18 cellular contexts compared by ENCODE assay signal in the genomic region with DNA sequence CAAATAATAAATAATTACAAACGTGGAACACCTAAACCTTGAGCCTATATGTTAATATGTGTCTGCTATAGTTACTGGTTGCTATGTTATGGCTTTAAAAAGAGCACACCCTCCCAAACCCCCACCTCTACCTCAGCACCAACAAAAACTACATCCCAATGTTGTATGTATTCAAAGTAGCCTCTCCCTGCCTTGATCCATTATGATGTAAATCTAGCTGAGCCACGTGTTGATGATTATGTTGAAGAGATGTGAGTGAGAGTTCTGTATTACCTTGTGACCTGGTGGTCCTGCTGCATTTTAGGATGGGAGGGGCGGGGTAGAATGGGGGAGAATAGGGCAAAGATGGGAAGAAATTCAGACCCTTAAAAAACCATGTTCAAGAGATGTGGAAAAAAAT. TPM values are rescaled to one million over a fixed set of nuclear protein-coding genes. Genes with fewer than 3 reads are reported as not detected.
DNase-seq lines count a peak whose midpoint lies in the region; ATAC-seq, FAIRE-seq and TF ChIP-seq lines count a peak whose summit lies in the region.
"Had no signal": no experiment of that assay in that cellular context is flagged by ENCODE, and none has a peak within 500 bp of the region (broad histone marks: within the 10 kb centered on the region; RNA-seq: fewer than 3 reads in every experiment).

No MANE protein-coding gene starts in this region.

- peak overlapping the region; percentile 14 to 62 (median 43) for H3K27ac Mint-ChIP-seq in CD4-positive, CD25-positive, alpha-beta regulatory T cell
- no peak overlapping the region for H3K27ac Mint-ChIP-seq in neural progenitor cell

- peaks cover 48 to 81% (median 70%) of the 10 kb centered on the region in 4 donors for H3K4me1 Mint-ChIP-seq in CD4-positive, CD25-positive, alpha-beta regulatory T cell
- peaks cover 3% of the 10 kb centered on the region for H3K4me1 Mint-ChIP-seq in neural progenitor cell

- intact Hi-C loops in K562 (cut with micrococcal nuclease) = no loop called here

- H4K20me1 ChIP-seq in K562 (replicated peaks; ENCODE audit: control insufficient read depth, insufficient read depth, low read length) = no peaks in the 10 kb centered on the region
- no peaks in the 10 kb centered on the region for H4K20me1 ChIP-seq in keratinocyte (ENCODE audit: control insufficient read depth, extremely low read depth, insufficient read depth, low read length)
- H4K20me1 ChIP-seq in neural progenitor cell (ENCODE audit: low read depth) = no peaks in the 10 kb centered on the region

- H3K9me1 ChIP-seq in K562 (ENCODE audit: control insufficient read depth, insufficient read depth, low read length) = no peaks in the 10 kb centered on the region
- peaks cover 2% of the 10 kb centered on the region for H3K9me1 ChIP-seq in keratinocyte (ENCODE audit: control insufficient read depth, extremely low read depth, insufficient read depth, low read length)

- no peak for TF ChIP-seq EP300 in K562 (IDR thresholded peaks at IDR 0.05; ENCODE audit: low read length)

- BruUV-seq in K562 (replicated peaks; lab: Mats Ljungman, UMichigan) = no TSS peak

- H3K4me1 ChIP-seq in CD4-positive, CD25-positive, alpha-beta regulatory T cell (ENCODE audit: control insufficient read depth, insufficient read depth, low read length, poor library complexity, severe bottlenecking) = peaks cover 58% of the 10 kb centered on the region
- H3K4me1 ChIP-seq in K562 (replicated peaks in 1 of 2; ENCODE audit: control insufficient read depth in 2 of 2, insufficient read depth in 2 of 2, low read length in 2 of 2) = peaks cover 9 to 10% of the 10 kb centered on the region in 2 experiments; a peak in 4 of 5 replicates
- peaks cover 22% of the 10 kb centered on the region for H3K4me1 ChIP-seq in keratinocyte (ENCODE audit: control insufficient read depth, extremely low read depth, insufficient read depth, low read length)
- H3K4me1 ChIP-seq in neural progenitor cell = peaks cover 4% of the 10 kb centered on the region

- H3K36me3 ChIP-seq in CD4-positive, CD25-positive, alpha-beta regulatory T cell (ENCODE audit: control insufficient read depth, insufficient read depth, low read length) = no peaks in the 10 kb centered on the region
- H3K36me3 ChIP-seq in K562 (ENCODE audit: control insufficient read depth, insufficient read depth, low read length) (no peaks in the 10 kb centered on the region), keratinocyte (ENCODE audit: control insufficient read depth in 2 of 2, extremely low read depth in 1 of 2, insufficient read depth in 2 of 2, low read length in 2 of 2) (no peaks in the 10 kb centered on the region), neural progenitor cell (no peaks in the 10 kb centered on the region)
- H3K36me3 ChIP-seq: pancreas, transverse colon had no signal

- H3K4me3 ChIP-seq in CD4-positive, CD25-positive, alpha-beta regulatory T cell (ENCODE audit: low read depth, low read length) = peak overlapping the region; percentile 8
- H3K4me3 ChIP-seq in K562 (no peak overlapping the region), keratinocyte (ENCODE audit: control insufficient read depth in 2 of 3, extremely low read depth in 1 of 3, insufficient read depth in 2 of 3, low read depth in 1 of 3, low read length in 3 of 3) (no peak overlapping the region), neural progenitor cell (no peak overlapping the region)
- H3K4me3 ChIP-seq: pancreas, transverse colon had no signal

- no peak for TF ChIP-seq CTCF in K562 (IDR thresholded peaks at IDR 0.05 in 2 of 3, conservative IDR thresholded peaks at IDR 0.05 in 1 of 3; ENCODE audit: insufficient read depth in 2 of 3, low read depth in 1 of 3, low read length in 3 of 3)
- TF ChIP-seq CTCF in keratinocyte (optimal IDR thresholded peaks at IDR 0.05 in 1 of 3, IDR thresholded peaks at IDR 0.05 in 1 of 3, conservative IDR thresholded peaks at IDR 0.05 in 1 of 3; ENCODE audit: extremely low read depth in 1 of 3, insufficient read depth in 2 of 3, low read length in 3 of 3) = no peak
- no peak for TF ChIP-seq CTCF in neural progenitor cell (IDR thresholded peaks at IDR 0.05)

- H3K4me3 Mint-ChIP-seq in CD4-positive, CD25-positive, alpha-beta regulatory T cell = peak overlapping the region in 3 of 4 donors; percentile 34 to 78 (median 37)
- no peak overlapping the region for H3K4me3 Mint-ChIP-seq in neural progenitor cell

- H3K27me3 Mint-ChIP-seq in CD4-positive, CD25-positive, alpha-beta regulatory T cell = no peaks in the 10 kb centered on the region
- peaks cover 16% of the 10 kb centered on the region for H3K27me3 Mint-ChIP-seq in neural progenitor cell (ENCODE audit: insufficient read depth, low read depth)

- TF ChIP-seq RAD21 in K562 (CRISPR knock-in tag; conservative IDR thresholded peaks at IDR 0.05 in 1 of 2, IDR thresholded peaks at IDR 0.05 in 1 of 2) = no peak

- no peaks in the 10 kb centered on the region for H3K79me2 ChIP-seq in K562 (ENCODE audit: control insufficient read depth, insufficient read depth, low read length)
- H3K79me2 ChIP-seq in keratinocyte (ENCODE audit: control insufficient read depth, insufficient read depth, low read length) = no peaks in the 10 kb centered on the region
- no peaks in the 10 kb centered on the region for H3K79me2 ChIP-seq in neural progenitor cell (ENCODE audit: low read depth)

- H3K9me3 Mint-ChIP-seq in CD4-positive, CD25-positive, alpha-beta regulatory T cell = no peaks in the 10 kb centered on the region
- H3K9me3 Mint-ChIP-seq in neural progenitor cell = no peaks in the 10 kb centered on the region

- FAIRE-seq in GM12892 (lab: Jason Lieb, UNC) = peak; percentile 46
- FAIRE-seq in K562 (lab: Jason Lieb, UNC) = peak; percentile 26
- peak; percentile 46 for FAIRE-seq in keratinocyte (lab: Jason Lieb, UNC)
- FAIRE-seq: GM19239, pancreas had no signal

- H3K27ac ChIP-seq in CD4-positive, CD25-positive, alpha-beta regulatory T cell (ENCODE audit: insufficient read depth, low read length, poor library complexity, severe bottlenecking) = no peak overlapping the region
- H3K27ac ChIP-seq in K562 (ENCODE audit: extremely low read depth, low read depth, low read length) = no peak overlapping the region
- no peak overlapping the region for H3K27ac ChIP-seq in keratinocyte (ENCODE audit: control insufficient read depth, insufficient read depth, low read length)
- no peak overlapping the region for H3K27ac ChIP-seq in neural progenitor cell
- H3K27ac ChIP-seq: pancreas had no signal

- H3K9me3 ChIP-seq in CD4-positive, CD25-positive, alpha-beta regulatory T cell (ENCODE audit: control insufficient read depth in 2 of 2, low read length in 2 of 2) = no peaks in the 10 kb centered on the region
- H3K9me3 ChIP-seq in K562 (replicated peaks; ENCODE audit: control insufficient read depth, insufficient read depth, low read depth, low read length) (no peaks in the 10 kb centered on the region), keratinocyte (ENCODE audit: control insufficient read depth, low read depth, low read length) (no peaks in the 10 kb centered on the region), neural progenitor cell (ENCODE audit: low read depth) (no peaks in the 10 kb centered on the region)
- H3K9me3 ChIP-seq: pancreas, transverse colon had no signal

- CTCF ChIA-PET in K562 (lab: Yijun Ruan, JAX; ENCODE audit: low intra/inter-chr PET ratio) = no interaction called here

- POLR2A ChIA-PET in K562 (lab: Yijun Ruan, JAX) = interaction anchor here (0.6 kb wide), 1 partner anchor 50 kb away, joined by 3 read pairs; no protein-coding TSS in a partner anchor

- dilution Hi-C loops in keratinocyte (cut with MboI; ENCODE audit: extremely low pct_ligation_motif_present, low sequenced_read_pairs) = no loop called here

- H3K9ac ChIP-seq in K562 (ENCODE audit: insufficient read depth in 1 of 2, low read depth in 2 of 2, low read length in 2 of 2) (no peak overlapping the region), keratinocyte (ENCODE audit: control insufficient read depth, extremely low read depth, insufficient read depth, low read length) (no peak overlapping the region), neural progenitor cell (no peak overlapping the region)

- TF ChIP-seq POLR2A in GM12892 (IDR thresholded peaks at IDR 0.05; ENCODE audit: low read depth, low read length) (no peak), K562 (conservative IDR thresholded peaks at IDR 0.05) (no peak)

- in situ Hi-C loops in K562 (cut with MboI) = no loop called here

- no peaks in the 10 kb centered on the region for H3K27me3 ChIP-seq in CD4-positive, CD25-positive, alpha-beta regulatory T cell (ENCODE audit: control insufficient read depth, insufficient read depth, low read length)
- H3K27me3 ChIP-seq in K562 (ENCODE audit: control insufficient read depth in 2 of 2, insufficient read depth in 2 of 2, low read length in 2 of 2) = no peaks in the 10 kb centered on the region
- no peaks in the 10 kb centered on the region for H3K27me3 ChIP-seq in keratinocyte (ENCODE audit: control insufficient read depth, extremely low read depth, insufficient read depth, low read length)
- H3K27me3 ChIP-seq in neural progenitor cell = peaks cover 27% of the 10 kb centered on the region
- H3K27me3 ChIP-seq: pancreas, transverse colon had no signal

- H3K4me2 ChIP-seq in K562 (ENCODE audit: insufficient read depth, low read length) = no peak overlapping the region
- H3K4me2 ChIP-seq in keratinocyte (ENCODE audit: control insufficient read depth, extremely low read depth, insufficient read depth, low read depth, low read length) = peak overlapping the region; percentile 72
- H3K4me2 ChIP-seq in neural progenitor cell = no peak overlapping the region

- no peak for DNase-seq in CD4-positive, CD25-positive, alpha-beta regulatory T cell
- no peak for DNase-seq in GM12892 (ENCODE audit: insufficient read length)
- DNase-seq in K562 (ENCODE audit: extremely low read depth in 1 of 4, low spot score in 3 of 4) = no peak
- DNase-seq in keratinocyte (ENCODE audit: low read depth, low spot score) = no peak
- no peak for DNase-seq in neural progenitor cell (ENCODE audit: low spot score)
- no peak for DNase-seq in nucleus accumbens (lab: John Stamatoyannopoulos, UW)
- DNase-seq: activated CD4-positive, CD25-positive, alpha-beta regulatory T cell; effector CD4-positive, alpha-beta T cell; left cardiac atrium; NCI-H2107; pancreas; stimulated activated CD4-positive, alpha-beta T cell treated with anti-CD3 and anti-CD28 coated beads, Interleukin-4, amount 100 ng/mL, for 4 hours; T-helper 2 cell; transverse colon had no signal

- WGBS in K562 (ENCODE audit: insufficient coverage, low coverage, missing lambda C conversion rate) = 15% methylated on average over 3 of the region's 3 CpGs

- peaks cover 14% of the 10 kb centered on the region for H3K36me3 Mint-ChIP-seq in CD4-positive, CD25-positive, alpha-beta regulatory T cell
- H3K36me3 Mint-ChIP-seq in neural progenitor cell = no peaks in the 10 kb centered on the region

- no peak for ATAC-seq in CD4-positive, CD25-positive, alpha-beta regulatory T cell (ENCODE audit: low read depth in 2 of 2)
- ATAC-seq in K562 (no peak), HG02884 (IDR thresholded peaks at IDR 0.05; ENCODE audit: unreplicated experiment) (no peak), HG03095 (IDR thresholded peaks at IDR 0.05; ENCODE audit: unreplicated experiment) (no peak)
- ATAC-seq: HCT116, pancreas had no signal

- H3F3A ChIP-seq in neural progenitor cell (ENCODE audit: low read depth) = no peaks in the 10 kb centered on the region

- no peak overlapping the region for H2AFZ ChIP-seq in K562 (ENCODE audit: low read depth, low read length)
- H2AFZ ChIP-seq in keratinocyte (ENCODE audit: control insufficient read depth, low read length) = no peak overlapping the region
- no peak overlapping the region for H2AFZ ChIP-seq in neural progenitor cell (replicated peaks)

RNA-seq across cellular contexts. Expression of a gene that starts 4.8 kb away (rescaled TPM):
- total RNA-seq in CD4-positive, CD25-positive, alpha-beta regulatory T cell = 67.1 TPM
- polyA plus RNA-seq in CD4-positive, CD25-positive, alpha-beta regulatory T cell = 10 to 100 TPM; 24.0 to 38.8 (median 27.2) TPM
- polyA plus RNA-seq in GM12892 (2012; ENCODE audit: missing spikeins) = 15.7 TPM
- 23.3 and 40.4 TPM in 2 replicates for total RNA-seq in K562 (2011; cell fraction: chromatin; rRNA removed; ENCODE audit: low replicate concordance)
- total RNA-seq in K562 (2011; cell fraction: nucleolus; rRNA removed) = 13.8 and 14.3 TPM in 2 replicates
- total RNA-seq in K562 (2011; cell fraction: nucleoplasm; rRNA removed) = 21.7 and 22.3 TPM in 2 replicates
- total RNA-seq in K562 (2014; rRNA removed) (7.1 and 8.5 TPM in 2 replicates), K562 (2014; rRNA removed; fragmentation: Illumina TruSeq; extraction: Trizol) (3.9 and 5.3 TPM in 2 replicates), K562 (2015; rRNA removed; fragmentation: Illumina TruSeq; extraction: Trizol) (1.4 and 2.0 TPM in 2 replicates), K562 (2021) (6.3 and 6.6 TPM in 2 replicates), neural progenitor cell (ENCODE audit: low replicate concordance) (0.25 and 0.37 TPM in 2 replicates)
- polyA plus RNA-seq in K562 (2011; rRNA removed) (2.7 and 7.9 TPM in 2 replicates), K562 (2014; fragmentation: Illumina TruSeq; extraction: Trizol) (5.1 and 6.1 TPM in 2 replicates), K562 (2014; fragmentation: Nextera tagmentation; extraction: Ambion mirVana) (1 to 10 TPM; 1.1 to 1.2 TPM), K562 (2014; rRNA removed) (4.4 and 4.6 TPM in 2 replicates), keratinocyte (6.0 to 11.0 TPM (median 10.7 TPM) in 3 replicates)
- 4.0 and 5.7 TPM in 2 replicates for polyA plus RNA-seq in K562 (2011; cell fraction: cytosol; rRNA removed)
- 4.0 and 6.7 TPM in 2 replicates for polyA plus RNA-seq in K562 (2011; cell fraction: nucleus; rRNA removed)
- 4.0 and 5.9 TPM in 2 replicates for polyA plus RNA-seq in K562 (2012)
- polyA minus RNA-seq in K562 (2011; rRNA and poly(A)+ RNA removed) = 9.8 and 15.1 TPM in 2 replicates
- 7.3 TPM in 2 replicates for polyA minus RNA-seq in K562 (2011; cell fraction: cytosol; rRNA and poly(A)+ RNA removed)
- polyA minus RNA-seq in K562 (2011; cell fraction: nucleus; rRNA and poly(A)+ RNA removed) = 10.6 and 11.8 TPM in 2 replicates
- 22.1 TPM for polyA plus RNA-seq in keratinocyte (2011; ENCODE audit: low read depth)
- 6.2 and 11.0 TPM in 2 replicates for polyA plus RNA-seq in keratinocyte (2011; cell fraction: cytosol; rRNA removed)
- 10.3 and 18.1 TPM in 2 replicates for polyA plus RNA-seq in keratinocyte (2011; cell fraction: nucleus; rRNA removed)
- 9.3 and 22.3 TPM in 2 replicates for polyA plus RNA-seq in keratinocyte (2012; ENCODE audit: low replicate concordance)
- 12.5 to 16.6 TPM (median 15.6 TPM) in 3 replicates for polyA minus RNA-seq in keratinocyte
- polyA minus RNA-seq in keratinocyte (2011; cell fraction: cytosol; rRNA and poly(A)+ RNA removed) = 10.4 TPM
- polyA minus RNA-seq in keratinocyte (2011; cell fraction: nucleus; rRNA and poly(A)+ RNA removed) = 23.7 and 26.2 TPM in 2 replicates
